In the genomic region with DNA sequence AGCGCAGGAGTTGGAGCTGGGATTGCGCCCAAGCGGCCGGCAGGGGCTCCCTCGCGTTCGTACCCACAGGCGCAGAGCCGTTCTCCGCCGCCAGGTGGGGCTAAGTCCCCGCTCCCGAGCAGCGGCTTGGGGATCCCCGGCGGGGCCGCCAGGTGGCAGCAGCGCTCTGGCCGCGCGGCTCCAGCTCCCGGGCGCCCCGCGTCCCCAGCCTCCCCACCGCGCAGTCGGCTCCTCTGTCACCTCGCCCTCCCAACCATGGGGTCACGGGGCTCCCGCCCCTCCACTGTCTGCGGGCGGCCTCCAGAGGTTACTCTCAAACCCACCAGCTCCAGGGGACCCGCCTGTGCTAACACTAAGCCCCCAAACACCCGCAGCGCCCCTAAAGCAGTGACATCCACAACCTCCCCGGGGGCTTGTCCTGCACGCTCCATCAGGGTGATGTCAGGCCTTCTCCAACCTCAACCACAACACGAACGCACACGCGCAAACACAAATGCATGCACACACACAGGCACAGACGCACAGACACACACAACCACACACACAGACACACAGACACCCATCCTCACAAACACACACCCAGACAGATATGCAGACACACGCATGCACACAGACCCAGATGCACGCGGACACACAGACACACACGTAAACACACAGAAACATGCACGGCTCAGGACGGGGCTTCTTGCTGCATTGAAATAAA, we compare ENCODE assay signal across 8 cellular contexts. TPM values are rescaled to one million over a fixed set of nuclear protein-coding genes. Genes with fewer than 3 reads are reported as not detected.
A peak's percentile ranks its signal among the peaks of the same experiment; 100 is the strongest.
DNase-seq lines count a peak whose midpoint lies in the region; ATAC-seq lines count a peak whose summit lies in the region.

No MANE protein-coding gene starts in this region.

- no peak overlapping the region for H3K23ac ChIP-seq in mesendoderm (ENCODE audit: low read length)

- H3K27ac ChIP-seq in effector memory CD4-positive, alpha-beta T cell (ENCODE audit: insufficient read depth, low read length, poor library complexity, severe bottlenecking): no peak overlapping the region
- H3K27ac ChIP-seq in mesendoderm (ENCODE audit: low read depth, low read length): no peak overlapping the region

- ATAC-seq in GM19023 (IDR thresholded peaks at IDR 0.05; ENCODE audit: unreplicated experiment): peak; percentile 81
- peak; percentile 75 for ATAC-seq in HG03457 (IDR thresholded peaks at IDR 0.05; ENCODE audit: unreplicated experiment)

- H2BK5ac ChIP-seq in mesendoderm (ENCODE audit: low read length): no peak overlapping the region

- no peak overlapping the region for H3K18ac ChIP-seq in mesendoderm (ENCODE audit: low read length)

- no peak overlapping the region for H3K4ac ChIP-seq in mesendoderm (ENCODE audit: low read depth, low read length)

- peaks cover 4% of the 10 kb centered on the region for H3K4me1 ChIP-seq in effector memory CD4-positive, alpha-beta T cell (ENCODE audit: control insufficient read depth, insufficient read depth, low read length, poor library complexity, severe bottlenecking)
- H3K4me1 ChIP-seq in mesendoderm (ENCODE audit: control insufficient read depth, low read depth, low read length): no peaks in the 10 kb centered on the region

- H3K79me1 ChIP-seq in mesendoderm (ENCODE audit: low read length): no peaks in the 10 kb centered on the region

- H3K4me3 ChIP-seq in effector memory CD4-positive, alpha-beta T cell (ENCODE audit: insufficient read depth, low read depth, low read length, poor library complexity, severe bottlenecking): no peak overlapping the region
- H3K4me3 ChIP-seq in mesendoderm (ENCODE audit: low read length): no peak overlapping the region

- no peak overlapping the region for H4K5ac ChIP-seq in mesendoderm (ENCODE audit: low read length)

- H3K36me3 ChIP-seq in effector memory CD4-positive, alpha-beta T cell (ENCODE audit: control insufficient read depth, insufficient read depth, low read length): no peaks in the 10 kb centered on the region
- H3K36me3 ChIP-seq in mesendoderm (ENCODE audit: control insufficient read depth, insufficient read depth, low read length): no peaks in the 10 kb centered on the region

- no peak overlapping the region for H2BK15ac ChIP-seq in mesendoderm (replicated peaks; ENCODE audit: low read depth)

- H3K4me2 ChIP-seq in mesendoderm (ENCODE audit: low read length): peak overlapping the region; percentile 33

- peak; percentile 98 for DNase-seq in AG20443 (ENCODE audit: low spot score)
- DNase-seq in NCI-H82 treated with DMSO at 0.1 percent for 48 hours (lab: John Stamatoyannopoulos, UW; ENCODE audit: unreplicated experiment): peak; percentile 26
- DNase-seq in activated CD8-positive, alpha-beta memory T cell treated with anti-CD3 and anti-CD28 coated beads for 1 hour (ENCODE audit: extremely low read depth in 1 of 2, low read depth in 1 of 2): peak; percentile 51 to 80
- peak; percentile 70 to 77 (median 71) for DNase-seq in effector memory CD4-positive, alpha-beta T cell
- peak; percentile 65 for DNase-seq in mesendoderm
- DNase-seq in stimulated activated CD8-positive, alpha-beta memory T cell treated with anti-CD3 and anti-CD28 coated beads, Interleukin-4, amount 100 ng/mL, for 1 hour (ENCODE audit: low read depth in 2 of 2, low spot score in 1 of 2): peak; percentile 60 to 70

- H3K56ac ChIP-seq in mesendoderm (ENCODE audit: low read length): no peak overlapping the region

- peak overlapping the region; percentile 32 for H3K9ac ChIP-seq in mesendoderm (ENCODE audit: low read length)

- H4K8ac ChIP-seq in mesendoderm (ENCODE audit: low read depth, low read length): no peak overlapping the region

- H3K27me3 ChIP-seq in effector memory CD4-positive, alpha-beta T cell (replicated peaks; ENCODE audit: control insufficient read depth, insufficient read depth, low read length, poor library complexity, severe bottlenecking): no peaks in the 10 kb centered on the region
- no peaks in the 10 kb centered on the region for H3K27me3 ChIP-seq in mesendoderm (ENCODE audit: insufficient read depth, low read length, poor library complexity)

- no peak overlapping the region for H2BK120ac ChIP-seq in mesendoderm (ENCODE audit: low read depth, low read length)

- H3K79me2 ChIP-seq in mesendoderm (ENCODE audit: control insufficient read depth, insufficient read depth, low read length): no peaks in the 10 kb centered on the region

- no peak overlapping the region for H2AK5ac ChIP-seq in mesendoderm (ENCODE audit: low read length)

- no peaks in the 10 kb centered on the region for H3K9me3 ChIP-seq in effector memory CD4-positive, alpha-beta T cell (ENCODE audit: control insufficient read depth, low read length)

- WGBS in mesendoderm (ENCODE audit: extremely low coverage, insufficient coverage, low lambda C conversion rate): no CpG with 5 or more reads among the region's 49 CpGs

RNA-seq across cellular contexts. Expression of gene KCTD15, which starts 18.4 kb away (rescaled TPM):
- 28.4 TPM for polyA plus RNA-seq in mesendoderm (2013, experiment 1 of 2)
- 28.6 TPM for polyA plus RNA-seq in mesendoderm (2013, experiment 2 of 2)

Comparison
In these comparisons a context has a peak if more than half of its experiments do, and no peak if none do; other contexts are left out.
1. DNase-seq: peak in every context shown above with its lines; median percentile 98 in AG20443; 71 in effector memory CD4-positive, alpha-beta T cell; 66 in activated CD8-positive, alpha-beta memory T cell treated with anti-CD3 and anti-CD28 coated beads for 1 hour; 65 in mesendoderm; 65 in stimulated activated CD8-positive, alpha-beta memory T cell treated with anti-CD3 and anti-CD28 coated beads, Interleukin-4, amount 100 ng/mL, for 1 hour; 26 in NCI-H82 treated with DMSO at 0.1 percent for 48 hours.